1 cellular context compared by ENCODE assay signal in genomic region chr11:79040348-79040747, GRCh38.
TF ChIP-seq lines count a peak whose summit lies in the region.

No MANE protein-coding gene starts in this region.

TF ChIP-seq in SK-N-SH, 30 proteins besides CTCF, POLR2A, EP300 and RAD21 (continued from another document):
- peak; percentile 55 for TF ChIP-seq NFIC (IDR thresholded peaks at IDR 0.05; ENCODE audit: borderline replicate concordance)
